Comparison of ENCODE assay signal across 21 cellular contexts in the genomic region with DNA sequence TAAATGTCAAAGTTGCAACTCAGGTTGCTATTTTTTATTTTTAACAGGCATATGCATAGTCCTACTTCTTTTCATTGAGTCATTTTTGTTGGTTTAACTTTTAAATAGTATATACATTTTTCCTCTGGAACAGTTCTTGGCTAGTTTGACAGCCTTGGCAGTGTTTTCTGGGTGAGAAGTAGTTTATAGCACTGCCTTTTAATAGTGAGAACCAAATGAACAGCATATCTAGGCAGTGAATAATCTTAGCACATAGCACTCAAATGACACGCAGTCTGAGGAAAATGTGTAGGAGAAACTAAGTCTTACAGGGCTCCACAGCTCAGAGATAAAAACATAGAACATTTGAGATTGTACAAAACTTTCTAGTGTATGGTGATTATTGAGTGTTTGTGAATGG.
"Had no signal": no experiment of that assay in that cellular context is flagged by ENCODE, and none has a peak within 500 bp of the region (broad histone marks: within the 10 kb centered on the region; RNA-seq: fewer than 3 reads in every experiment).

No MANE protein-coding gene starts in this region.

- ATAC-seq: activated CD4-positive, alpha-beta T cell treated with anti-CD3 and anti-CD28 coated beads for 36 hours; left lobe of liver; psoas muscle; right lobe of liver; stimulated activated memory B cell treated with anti-CD40 and anti-IgM and Interleukin-4, amounts not matched to agents 10 μg/mL and 1 μg/mL and 100 μg/mL, for 72 hours; upper lobe of right lung had no signal

- DNase-seq: activated CD4-positive, alpha-beta memory T cell treated with anti-CD3 and anti-CD28 coated beads for 36 hours; activated CD4-positive, alpha-beta T cell treated with anti-CD3 and anti-CD28 coated beads for 36 hours; activated naive CD8-positive, alpha-beta T cell treated with anti-CD3 and anti-CD28 coated beads for 36 hours; amygdala; dermis blood vessel endothelial cell; effector memory CD4-positive, alpha-beta T cell; esophagus squamous epithelium; foreskin fibroblast; glutamatergic neuron; hippocampal formation; ovary; psoas muscle; right lobe of liver; SK-N-SH; stimulated activated CD4-positive, alpha-beta T cell treated with anti-CD3 and anti-CD28 coated beads, Interleukin-4, amount 100 ng/mL, for 24 hours; upper lobe of right lung had no signal

- FAIRE-seq: endothelial cell of umbilical vein, keratinocyte, TTC549 had no signal

- H3K4me3 ChIP-seq: esophagus squamous epithelium, ovary, psoas muscle, right lobe of liver, upper lobe of right lung had no signal
